14 cellular contexts compared by ENCODE assay signal in genomic region chr10:86298501-86299001, GRCh38.
A peak's percentile ranks its signal among the peaks of the same experiment; 100 is the strongest.
DNase-seq lines count a peak whose midpoint lies in the region; ATAC-seq and TF ChIP-seq lines count a peak whose summit lies in the region.
"Had no signal": no experiment of that assay in that cellular context is flagged by ENCODE, and none has a peak within 500 bp of the region (broad histone marks: within the 10 kb centered on the region; RNA-seq: fewer than 3 reads in every experiment).

No MANE protein-coding gene starts in this region.

- no peaks in the 10 kb centered on the region for H3K36me3 ChIP-seq in heart right ventricle
- no peaks in the 10 kb centered on the region for H3K36me3 ChIP-seq in sigmoid colon

- H3K27me3 ChIP-seq in heart right ventricle: peaks cover 0 to 4% (median 0%) of the 10 kb centered on the region in 7 donors
- no peaks in the 10 kb centered on the region for H3K27me3 ChIP-seq in sigmoid colon

- H3K27ac ChIP-seq in heart right ventricle: no peak overlapping the region
- H3K27ac ChIP-seq in sigmoid colon: no peak overlapping the region
- H3K27ac ChIP-seq: A549 had no signal

- intact Hi-C loops in cardiac septum (cut with DNase I) (no loop called here), heart right ventricle (cut with DNase I) (no loop called here), sigmoid colon (cut with DNase I) (no loop called here)

- 69 to 80% methylated on average over 9 of the region's 9 CpGs for WGBS in heart right ventricle, 2 donors
- 60 to 75% methylated on average over 9 of the region's 9 CpGs for WGBS in sigmoid colon, 2 donors

- TF ChIP-seq EP300 in sigmoid colon (IDR thresholded peaks at IDR 0.05): no peak

- H3K9me3 ChIP-seq in heart right ventricle (no peaks in the 10 kb centered on the region), sigmoid colon (no peaks in the 10 kb centered on the region)
- H3K9me3 ChIP-seq: A549 had no signal

- TF ChIP-seq POLR2A in sigmoid colon (IDR thresholded peaks at IDR 0.05): no peak

- no peaks in the 10 kb centered on the region for H3K4me1 ChIP-seq in heart right ventricle
- H3K4me1 ChIP-seq in sigmoid colon: no peaks in the 10 kb centered on the region
- H3K4me1 ChIP-seq: A549 had no signal

- TF ChIP-seq CTCF in heart right ventricle (IDR thresholded peaks at IDR 0.05): no peak
- TF ChIP-seq CTCF in sigmoid colon (IDR thresholded peaks at IDR 0.05): no peak

- DNase-seq in cardiac septum (ENCODE audit: low spot score) (peak; percentile 58), heart right ventricle (no peak), ecto neural progenitor cell (ENCODE audit: low spot score) (peak; percentile 29), sigmoid colon (peak; percentile 50), GM03348 (ENCODE audit: low spot score) (no peak), NCI-H524 (lab: John Stamatoyannopoulos, UW) (no peak), NCI-H2227 treated with DMSO at 0.1 percent for 48 hours (lab: John Stamatoyannopoulos, UW) (no peak)
- DNase-seq: C1 segment of cervical spinal cord, DMS79 treated with DMSO at 0.1 percent for 48 hours, NCI-H1048, NCI-H2081 treated with DMSO at 0.1 percent for 48 hours, NCI-H526, SIG-M5 had no signal

- ATAC-seq in heart right ventricle: no peak
- ATAC-seq: A549 had no signal

- no peak overlapping the region for H3K4me3 ChIP-seq in heart right ventricle
- H3K4me3 ChIP-seq in sigmoid colon: no peak overlapping the region
- H3K4me3 ChIP-seq: A549 had no signal

Comparison
In these comparisons a context has a peak if more than half of its experiments do, and no peak if none do; other contexts are left out.
1. DNase-seq: peak in cardiac septum (single experiment), ecto neural progenitor cell (single experiment) and sigmoid colon (single experiment); none in heart right ventricle (0 of 2), GM03348 (single experiment), NCI-H524 (0 of 2) and NCI-H2227 treated with DMSO at 0.1 percent for 48 hours (single experiment).